Comparison of ENCODE assay signal across 2 cellular contexts in genomic region chr12:54330442-54330841, GRCh38.
TF ChIP-seq lines count a peak whose summit lies in the region.

No MANE protein-coding gene starts in this region.

TF ChIP-seq in HEK293, 187 proteins besides CTCF, POLR2A, EP300 and RAD21:
- TF ChIP-seq IKZF3 (tag by site-specific recombination; IDR thresholded peaks at IDR 0.05) (peak; percentile 25; the same call in 1 of the 2 replicates), ZNF112 (tag by site-specific recombination; IDR thresholded peaks at IDR 0.05) (no peak), ZNF704 (tag by site-specific recombination; IDR thresholded peaks at IDR 0.05) (no peak), ZBTB17 (tag by site-specific recombination; IDR thresholded peaks at IDR 0.05) (peak; percentile 85), ZSCAN23 (tag by site-specific recombination; IDR thresholded peaks at IDR 0.05) (no peak)

TF ChIP-seq in K562, 482 proteins besides CTCF, POLR2A, EP300 and RAD21:
- no peak for TF ChIP-seq ID3 (CRISPR knock-in tag; IDR thresholded peaks at IDR 0.05)
- TF ChIP-seq ID3 (tag; IDR thresholded peaks at IDR 0.05): no peak
- no peak for TF ChIP-seq PHF20 (IDR thresholded peaks at IDR 0.05; ENCODE audit: partially characterized antibody)
- no peak for TF ChIP-seq ZNF696 (CRISPR knock-in tag; conservative IDR thresholded peaks at IDR 0.05)
- TF ChIP-seq DACH1 (IDR thresholded peaks at IDR 0.05; ENCODE audit: partially characterized antibody): no peak
